ENCODE assay signal across 9 cellular contexts in genomic region chr4:42150653-42151567, GRCh38. TPM values are rescaled to one million over a fixed set of nuclear protein-coding genes. Genes with fewer than 3 reads are reported as not detected.
DNase-seq lines count a peak whose midpoint lies in the region; ATAC-seq, FAIRE-seq and TF ChIP-seq lines count a peak whose summit lies in the region.
"Had no signal": no experiment of that assay in that cellular context is flagged by ENCODE, and none has a peak within 500 bp of the region (broad histone marks: within the 10 kb centered on the region; RNA-seq: fewer than 3 reads in every experiment).

No MANE protein-coding gene starts in this region.

- TF ChIP-seq POLR2A in erythroblast (IDR thresholded peaks at IDR 0.05; ENCODE audit: low read length): no peak

- ATAC-seq in GM19395 (IDR thresholded peaks at IDR 0.05; ENCODE audit: unreplicated experiment) (peak; percentile 52), HG03342 (IDR thresholded peaks at IDR 0.05; ENCODE audit: unreplicated experiment) (peak; percentile 39), naive B cell (ENCODE audit: low read depth in 2 of 2) (peak; percentile 59 to 60)
- peak in 1 of 2 donors; percentile 3 for ATAC-seq in activated T-cell treated with anti-CD3 and anti-CD28 coated beads, Interleukin-2, amount 50 U/mL, for 4 hours

- peak overlapping the region; percentile 92 to 98 (median 96) for H3K27ac Mint-ChIP-seq in naive B cell

- FAIRE-seq in D721Med (lab: Jason Lieb, UNC): no peak

- peaks cover 24% of the 10 kb centered on the region for H3K4me1 Mint-ChIP-seq in activated T-cell treated with anti-CD3 and anti-CD28 coated beads, Interleukin-2, amount 50 U/mL, for 4 hours (ENCODE audit: low read depth)
- peaks cover 32 to 39% (median 39%) of the 10 kb centered on the region in 3 donors for H3K4me1 Mint-ChIP-seq in naive B cell

- peak overlapping the region; percentile 78 for H3K4me3 Mint-ChIP-seq in activated T-cell treated with anti-CD3 and anti-CD28 coated beads, Interleukin-2, amount 50 U/mL, for 4 hours
- H3K4me3 Mint-ChIP-seq in naive B cell: peak overlapping the region; percentile 89 to 100 (median 96)

- peaks cover 46% of the 10 kb centered on the region for H3K27me3 Mint-ChIP-seq in activated T-cell treated with anti-CD3 and anti-CD28 coated beads, Interleukin-2, amount 50 U/mL, for 4 hours (ENCODE audit: low read depth)
- no peaks in the 10 kb centered on the region for H3K27me3 Mint-ChIP-seq in naive B cell

- H3K36me3 Mint-ChIP-seq in activated T-cell treated with anti-CD3 and anti-CD28 coated beads, Interleukin-2, amount 50 U/mL, for 4 hours (ENCODE audit: insufficient read depth): no peaks in the 10 kb centered on the region
- peaks cover 5 to 8% of the 10 kb centered on the region in 2 donors for H3K36me3 Mint-ChIP-seq in naive B cell

- no peak for TF ChIP-seq CTCF in D721Med (IDR thresholded peaks at IDR 0.05; ENCODE audit: insufficient read depth, missing control alignments)

- peak; percentile 8 for DNase-seq in GM03348 (ENCODE audit: low spot score)
- no peak for DNase-seq in activated T-cell treated with anti-CD3 and anti-CD28 coated beads, Interleukin-2, amount 50 U/mL, for 4 hours
- DNase-seq in naive B cell: peak; percentile 52
- no peak for DNase-seq in erythroblast (lab: John Stamatoyannopoulos, UW)
- DNase-seq in NCI-H1436 treated with DMSO at 0.1 percent for 48 hours (lab: John Stamatoyannopoulos, UW): no peak
- no peak for DNase-seq in D721Med (ENCODE audit: insufficient read length, low spot score)

- no peaks in the 10 kb centered on the region for H3K9me3 Mint-ChIP-seq in activated T-cell treated with anti-CD3 and anti-CD28 coated beads, Interleukin-2, amount 50 U/mL, for 4 hours
- no peaks in the 10 kb centered on the region for H3K9me3 Mint-ChIP-seq in naive B cell

RNA-seq across cellular contexts. Expression of gene BEND4, which starts 1.5 kb away (rescaled TPM):
- total RNA-seq in activated T-cell treated with anti-CD3 and anti-CD28 coated beads, Interleukin-2, amount 50 U/mL, for 4 hours: 1 to 10 TPM in 1 of 3 donors, under 1 TPM in 2; 0.28 to 1.3 (median 0.52) TPM
- 10 to 100 TPM in 2 of 6 donors, 1 to 10 TPM in 4; 6.8 to 12.2 (median 8.7) TPM for polyA plus RNA-seq in naive B cell (ENCODE audit: low read depth in 6 of 6)
- total RNA-seq: RPMI7951 had no signal

Comparison
In these comparisons a context has a peak if more than half of its experiments do, and no peak if none do; other contexts are left out.
1. DNase-seq: peak in GM03348 (single experiment) and naive B cell (single experiment); none in activated T-cell treated with anti-CD3 and anti-CD28 coated beads, Interleukin-2, amount 50 U/mL, for 4 hours (single experiment), erythroblast (0 of 2), NCI-H1436 treated with DMSO at 0.1 percent for 48 hours (single experiment) and D721Med (single experiment).